17 cellular contexts compared by ENCODE assay signal in the genomic region with DNA sequence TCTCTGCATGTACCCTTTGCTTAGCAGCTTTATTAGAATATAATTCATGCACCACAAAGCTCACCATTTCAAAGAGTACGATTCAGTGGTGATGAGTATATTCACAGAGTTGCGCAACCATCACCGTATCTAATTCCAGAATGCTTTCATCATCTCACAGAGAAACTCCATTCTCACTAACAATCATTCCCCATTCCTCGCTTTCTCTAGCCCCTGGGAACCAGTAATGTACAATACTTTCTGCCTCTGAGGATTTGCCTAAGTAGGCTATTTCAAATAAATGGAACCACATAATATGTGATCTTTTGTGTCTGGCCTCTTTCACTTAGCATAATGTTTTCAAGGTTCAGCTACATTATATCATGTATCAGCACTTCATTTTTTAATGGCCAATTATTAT.
DNase-seq lines count a peak whose midpoint lies in the region; ATAC-seq, FAIRE-seq and TF ChIP-seq lines count a peak whose summit lies in the region.
"Had no signal": no experiment of that assay in that cellular context is flagged by ENCODE, and none has a peak within 500 bp of the region (broad histone marks: within the 10 kb centered on the region; RNA-seq: fewer than 3 reads in every experiment).

No MANE protein-coding gene starts in this region.

- H3K9ac ChIP-seq in HepG2 (ENCODE audit: insufficient read depth, low read depth, low read length): no peak overlapping the region
- H3K9ac ChIP-seq: KMS-11 had no signal

- TF ChIP-seq CTCF in HepG2 (CRISPR knock-in tag; IDR thresholded peaks at IDR 0.05) (no peak), right lobe of liver (IDR thresholded peaks at IDR 0.05) (no peak), foreskin keratinocyte (conservative IDR thresholded peaks at IDR 0.05) (no peak), stomach (IDR thresholded peaks at IDR 0.05) (no peak), thyroid gland (IDR thresholded peaks at IDR 0.05) (no peak)

- H3K27ac ChIP-seq in HepG2 (ENCODE audit: extremely low read length, insufficient read depth, low read length): no peak overlapping the region
- H3K27ac ChIP-seq in right lobe of liver: no peak overlapping the region
- H3K27ac ChIP-seq in foreskin keratinocyte: no peak overlapping the region
- H3K27ac ChIP-seq in stomach: no peak overlapping the region
- no peak overlapping the region for H3K27ac ChIP-seq in thyroid gland
- H3K27ac ChIP-seq: KMS-11, transverse colon had no signal

- ATAC-seq in HepG2: no peak
- no peak for ATAC-seq in right lobe of liver
- peak; percentile 50 for ATAC-seq in foreskin keratinocyte
- no peak for ATAC-seq in GM21367 (IDR thresholded peaks at IDR 0.05; ENCODE audit: unreplicated experiment)
- ATAC-seq: esophagus mucosa, SK-N-SH treated with all-trans-retinoic acid at 6 μM for 48 hours had no signal

- H3K4me1 ChIP-seq in HepG2 (ENCODE audit: insufficient read depth, low read length) (no peaks in the 10 kb centered on the region), right lobe of liver (no peaks in the 10 kb centered on the region), foreskin keratinocyte (no peaks in the 10 kb centered on the region), stomach (no peaks in the 10 kb centered on the region), thyroid gland (no peaks in the 10 kb centered on the region)
- H3K4me1 ChIP-seq: transverse colon had no signal

- in situ Hi-C loops in HepG2 (cut with HindIII; ENCODE audit: extremely low pct_ligation_motif_present, low pct_unique_long_range_greater_than_20kb): no loop called here
- in situ Hi-C loops in SK-MEL-5 (cut with HindIII; ENCODE audit: low pct_unique_long_range_greater_than_20kb, low sequenced_read_pairs): no loop called here

- TF ChIP-seq POLR2A in HepG2 (IDR thresholded peaks at IDR 0.05; ENCODE audit: insufficient read depth in 1 of 2, low read depth in 2 of 2, low read length in 2 of 2) (no peak), right lobe of liver (IDR thresholded peaks at IDR 0.05) (no peak), stomach (IDR thresholded peaks at IDR 0.05) (no peak), thyroid gland (IDR thresholded peaks at IDR 0.05) (no peak)

- 59% methylated on average over 4 of the region's 4 CpGs for WGBS in HepG2 (ENCODE audit: low lambda C conversion rate)
- 68% methylated on average over 4 of the region's 4 CpGs for WGBS in right lobe of liver (ENCODE audit: insufficient coverage, low coverage, low lambda C conversion rate, missing lambda C conversion rate)
- WGBS in stomach, 5 donors: 72 to 84% (median 82%) methylated on average over 4 of the region's 4 CpGs
- WGBS in thyroid gland, 2 donors: 66 to 79% methylated on average over 4 of the region's 4 CpGs

- H3K27me3 ChIP-seq in HepG2 (ENCODE audit: control insufficient read depth in 1 of 2, insufficient read depth in 2 of 2, low read length in 2 of 2) (no peaks in the 10 kb centered on the region; a peak in 1 of 5 replicates), right lobe of liver (no peaks in the 10 kb centered on the region), foreskin keratinocyte (no peaks in the 10 kb centered on the region), stomach (no peaks in the 10 kb centered on the region), thyroid gland (no peaks in the 10 kb centered on the region)
- H3K27me3 ChIP-seq: transverse colon had no signal

- DNase-seq in HepG2 (ENCODE audit: low spot score) (no peak), right lobe of liver (no peak), SK-MEL-5 (ENCODE audit: low read depth, low spot score) (peak; percentile 22), foreskin keratinocyte (peak; percentile 6 to 39), posterior vena cava (ENCODE audit: low spot score) (no peak), stomach (no peak), thyroid gland (no peak)
- DNase-seq: mesendoderm; NCI-H1930; NK-92 treated with Interleukin-12 subunit alpha and Interleukin-12 subunit beta, amount 100 ng/mL, for 24 hours; stimulated activated CD4-positive, alpha-beta T cell treated with anti-CD3 and anti-CD28 coated beads, Interleukin-12 subunit alpha, Interleukin-12 subunit beta, amount 100 ng/mL, for 4 hours; transverse colon had no signal

- H3K36me3 ChIP-seq in HepG2 (replicated peaks in 1 of 2; ENCODE audit: control insufficient read depth in 1 of 2, insufficient read depth in 2 of 2, low read length in 2 of 2): no peaks in the 10 kb centered on the region
- no peaks in the 10 kb centered on the region for H3K36me3 ChIP-seq in right lobe of liver
- no peaks in the 10 kb centered on the region for H3K36me3 ChIP-seq in stomach
- H3K36me3 ChIP-seq in thyroid gland: no peaks in the 10 kb centered on the region
- H3K36me3 ChIP-seq: transverse colon had no signal

- no peak overlapping the region for H3K4me3 ChIP-seq in HepG2 (replicated peaks in 1 of 3; ENCODE audit: insufficient read depth in 1 of 3, low read depth in 2 of 3, low read length in 3 of 3)
- no peak overlapping the region for H3K4me3 ChIP-seq in right lobe of liver
- no peak overlapping the region for H3K4me3 ChIP-seq in stomach
- no peak overlapping the region for H3K4me3 ChIP-seq in thyroid gland (replicated peaks in 1 of 3)
- H3K4me3 ChIP-seq: transverse colon had no signal

- no peak overlapping the region for H2AFZ ChIP-seq in HepG2 (ENCODE audit: low read length)

- no peak for TF ChIP-seq RAD21 in HepG2 (CRISPR knock-in tag; IDR thresholded peaks at IDR 0.05)

- no peaks in the 10 kb centered on the region for H4K20me1 ChIP-seq in HepG2 (ENCODE audit: insufficient read depth, low read length)

- FAIRE-seq in HepG2 (lab: Jason Lieb, UNC): no peak
- FAIRE-seq: GM12891 had no signal

- POLR2A ChIA-PET in HepG2 (lab: Yijun Ruan, JAX): no interaction called here

- TF ChIP-seq EP300 in HepG2 (IDR thresholded peaks at IDR 0.05; ENCODE audit: low read depth in 2 of 2, low read length in 2 of 2): no peak
- no peak for TF ChIP-seq EP300 in HepG2 (CRISPR knock-in tag; IDR thresholded peaks at IDR 0.05; ENCODE audit: borderline replicate concordance)
- TF ChIP-seq EP300 in stomach (IDR thresholded peaks at IDR 0.05): no peak

- intact Hi-C loops in HepG2 (cut with micrococcal nuclease; ENCODE audit: unreplicated experiment) (no loop called here), right lobe of liver (cut with DNase I) (no loop called here), posterior vena cava (cut with DNase I) (no loop called here), stomach (cut with DNase I; ENCODE audit: low total_unique reads) (no loop called here), thyroid gland (cut with DNase I) (no loop called here)

- BruUV-seq in HepG2 (replicated peaks; lab: Mats Ljungman, UMichigan): no TSS peak

- H3K9me3 ChIP-seq in HepG2 (ENCODE audit: low read length) (peaks cover 11% of the 10 kb centered on the region; the same call in 1 of the 2 replicates), right lobe of liver (no peaks in the 10 kb centered on the region), stomach (peaks cover 0 to 14% (median 0%) of the 10 kb centered on the region in 4 donors), thyroid gland (no peaks in the 10 kb centered on the region)
- H3K9me3 ChIP-seq: transverse colon had no signal

- H3K79me2 ChIP-seq in HepG2 (ENCODE audit: insufficient read depth, low read length): no peaks in the 10 kb centered on the region

- CTCF ChIA-PET in HepG2 (lab: Yijun Ruan, JAX; ENCODE audit: low intra/inter-chr PET ratio, low total read pairs): no interaction called here

- no peak overlapping the region for H3K4me2 ChIP-seq in HepG2 (ENCODE audit: low read depth, low read length)
- H3K4me2 ChIP-seq: KMS-11 had no signal

TF ChIP-seq in HepG2, 621 proteins besides CTCF, POLR2A, EP300 and RAD21:
- TF ChIP-seq PHF5A (CRISPR knock-in tag; IDR thresholded peaks at IDR 0.05; ENCODE audit: low read depth, unreplicated experiment) (no peak), ZNF891 (CRISPR knock-in tag; IDR thresholded peaks at IDR 0.05) (no peak), PCBP2 (optimal IDR thresholded peaks at IDR 0.05; ENCODE audit: low read depth, low read length, poor library complexity, severe bottlenecking) (no peak), SRSF1 (optimal IDR thresholded peaks at IDR 0.05; ENCODE audit: low read depth, low read length) (no peak), U2AF1 (optimal IDR thresholded peaks at IDR 0.05; ENCODE audit: low read depth, low read length) (no peak), CEBPG (CRISPR knock-in tag; IDR thresholded peaks at IDR 0.05) (peak; percentile 57; the same call in 1 of the 2 replicates), MZF1 (CRISPR knock-in tag; IDR thresholded peaks at IDR 0.05; ENCODE audit: borderline replicate concordance) (no peak), CEBPB (IDR thresholded peaks at IDR 0.05; ENCODE audit: borderline replicate concordance, low read depth, low read length) (peak; percentile 94)
- TF ChIP-seq, protein P1, sequence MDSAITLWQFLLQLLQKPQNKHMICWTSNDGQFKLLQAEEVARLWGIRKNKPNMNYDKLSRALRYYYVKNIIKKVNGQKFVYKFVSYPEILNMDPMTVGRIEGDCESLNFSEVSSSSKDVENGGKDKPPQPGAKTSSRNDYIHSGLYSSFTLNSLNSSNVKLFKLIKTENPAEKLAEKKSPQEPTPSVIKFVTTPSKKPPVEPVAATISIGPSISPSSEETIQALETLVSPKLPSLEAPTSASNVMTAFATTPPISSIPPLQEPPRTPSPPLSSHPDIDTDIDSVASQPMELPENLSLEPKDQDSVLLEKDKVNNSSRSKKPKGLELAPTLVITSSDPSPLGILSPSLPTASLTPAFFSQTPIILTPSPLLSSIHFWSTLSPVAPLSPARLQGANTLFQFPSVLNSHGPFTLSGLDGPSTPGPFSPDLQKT (CRISPR knock-in tag; IDR thresholded peaks at IDR 0.05; ENCODE audit: borderline replicate concordance): no peak

Comparison
In these comparisons a context has a peak if more than half of its experiments do, and no peak if none do; other contexts are left out.
1. DNase-seq: peak in SK-MEL-5 (single experiment) and foreskin keratinocyte (2 of 2); none in HepG2 (single experiment), right lobe of liver (0 of 3), posterior vena cava (single experiment), stomach (single experiment) and thyroid gland (0 of 2).